In the genomic region with DNA sequence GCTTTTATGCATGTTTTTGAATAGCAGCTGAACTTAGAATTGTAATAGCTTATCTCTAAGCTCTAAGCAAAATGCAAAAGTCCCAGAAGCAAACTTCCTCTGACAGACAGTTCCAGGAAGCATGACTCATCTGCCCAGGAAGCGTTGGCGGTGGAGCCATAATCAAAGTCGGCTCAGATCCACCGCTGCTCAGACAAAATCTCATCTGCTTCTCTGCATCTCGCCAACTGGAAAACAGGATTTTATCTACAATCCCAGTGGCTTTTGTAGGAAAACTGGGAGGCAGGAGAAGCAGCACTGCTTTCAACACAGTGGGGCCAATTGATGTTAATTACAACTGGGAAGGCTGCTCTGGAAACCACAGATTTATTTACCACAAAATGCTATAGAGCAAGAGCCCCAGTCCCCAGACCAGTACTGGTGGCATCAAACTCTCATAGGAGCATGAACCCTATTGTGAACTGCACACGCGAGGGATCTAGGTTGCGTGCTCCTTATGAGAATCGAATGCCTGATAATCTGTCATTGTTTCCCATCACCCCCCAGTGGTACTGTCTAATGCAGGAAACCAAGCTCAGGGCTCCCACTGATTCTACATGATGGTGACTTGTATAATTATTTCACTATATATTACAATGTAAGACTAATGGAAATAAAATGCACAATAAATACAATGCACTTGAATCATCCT, we compare ENCODE assay signal across 8 cellular contexts.
A peak's percentile ranks its signal among the peaks of the same experiment; 100 is the strongest.
DNase-seq lines count a peak whose midpoint lies in the region; ATAC-seq lines count a peak whose summit lies in the region.

No MANE protein-coding gene starts in this region.

- H3K27me3 Mint-ChIP-seq in immature natural killer cell (ENCODE audit: low read depth in 3 of 3): peaks cover 0 to 5% (median 4%) of the 10 kb centered on the region in 3 donors

- ATAC-seq in HG02759 (IDR thresholded peaks at IDR 0.05; ENCODE audit: unreplicated experiment) (peak; percentile 32), HG03045 (IDR thresholded peaks at IDR 0.05; ENCODE audit: unreplicated experiment) (no peak)

- DNase-seq in T-helper 9 cell (peak; percentile 61), amygdala (lab: John Stamatoyannopoulos, UW) (peak in 33 of 56 donors; percentile 3 to 69 (median 29)), immature natural killer cell (peak; percentile 60 to 66 (median 60)), NCI-H1092 (lab: John Stamatoyannopoulos, UW) (no peak), G401 (ENCODE audit: low spot score) (no peak)
- DNase-seq in stimulated activated CD4-positive, alpha-beta T cell treated with anti-CD3 and anti-CD28 coated beads, Interleukin-12 subunit alpha, Interleukin-12 subunit beta, amount 100 ng/mL, for 4 hours: peak; percentile 77

- H3K4me1 Mint-ChIP-seq in immature natural killer cell: peaks cover 71 to 90% of the 10 kb centered on the region in 2 donors

- in situ Hi-C loops in G401 (cut with HindIII; ENCODE audit: low sequenced_read_pairs): no loop called here

- peak overlapping the region; percentile 81 to 90 (median 83) for H3K4me3 Mint-ChIP-seq in immature natural killer cell

- H3K27ac Mint-ChIP-seq in immature natural killer cell: peak overlapping the region; percentile 92 to 95 (median 94)

- no peaks in the 10 kb centered on the region for H3K9me3 Mint-ChIP-seq in immature natural killer cell

- H3K36me3 Mint-ChIP-seq in immature natural killer cell: no peaks in the 10 kb centered on the region

Comparison
In these comparisons a context has a peak if more than half of its experiments do, and no peak if none do; other contexts are left out.
1. DNase-seq: peak in T-helper 9 cell (single experiment), amygdala (33 of 56), immature natural killer cell (3 of 3) and stimulated activated CD4-positive, alpha-beta T cell treated with anti-CD3 and anti-CD28 coated beads, Interleukin-12 subunit alpha, Interleukin-12 subunit beta, amount 100 ng/mL, for 4 hours (single experiment); none in NCI-H1092 (single experiment) and G401 (single experiment).